Comparison of ENCODE assay signal across 24 cellular contexts in genomic region chr1:202664083-202664482, GRCh38. TPM values are rescaled to one million over a fixed set of nuclear protein-coding genes. Genes with fewer than 3 reads are reported as not detected.
DNase-seq lines count a peak whose midpoint lies in the region; ATAC-seq and TF ChIP-seq lines count a peak whose summit lies in the region.
"Had no signal": no experiment of that assay in that cellular context is flagged by ENCODE, and none has a peak within 500 bp of the region (broad histone marks: within the 10 kb centered on the region; RNA-seq: fewer than 3 reads in every experiment).

No MANE protein-coding gene starts in this region.

- H3K9me3 ChIP-seq in SK-N-SH: no peaks in the 10 kb centered on the region
- H3K9me3 ChIP-seq: BLaER1, tibial artery had no signal

- H3K27me3 ChIP-seq in SK-N-SH (ENCODE audit: insufficient read depth): peaks cover 3% of the 10 kb centered on the region
- H3K27me3 ChIP-seq: BLaER1 had no signal

- peak; percentile 3 for DNase-seq in HS-5 (ENCODE audit: low read depth)
- no peak for DNase-seq in SK-N-SH
- DNase-seq in fibroblast of mammary gland (ENCODE audit: low read depth): peak; percentile 27
- DNase-seq in stimulated activated effector memory CD8-positive, alpha-beta T cell treated with anti-CD3 and anti-CD28 coated beads, Interleukin-12 subunit alpha, Interleukin-12 subunit beta, amount 100 ng/mL, for 72 hours (ENCODE audit: low spot score in 2 of 2): no peak
- DNase-seq in GM13977 (ENCODE audit: low spot score): no peak
- DNase-seq in erythroblast (lab: John Stamatoyannopoulos, UW): no peak
- no peak for DNase-seq in substantia nigra (lab: John Stamatoyannopoulos, UW)
- DNase-seq: activated CD4-positive, alpha-beta memory T cell treated with anti-CD3 and anti-CD28 coated beads, Interleukin-2, amount 10 ng/mL, durations not matched to agents 7 days and 5 days; activated CD8-positive, alpha-beta memory T cell treated with anti-CD3 and anti-CD28 coated beads, Interleukin-2, amount 50 U/mL, for 4 hours; activated naive CD4-positive, alpha-beta T cell treated with Interleukin-2 at 50 U/mL for 16 hours; DMS79 treated with DMSO at 0.1 percent for 48 hours; glutamatergic neuron; GOT3; KG1; NCI-H1436 treated with DMSO at 0.1 percent for 48 hours; NCI-H2081 treated with DMSO at 0.1 percent for 48 hours; NCI-H226; right cardiac atrium; SHP77; tibial artery had no signal

- in situ Hi-C loops in GM13977 (cut with MboI; ENCODE audit: low pct_unique_long_range_greater_than_20kb, low sequenced_read_pairs, unreplicated experiment): no loop called here

- no peak overlapping the region for H3K27ac Mint-ChIP-seq in stimulated activated effector memory CD8-positive, alpha-beta T cell treated with anti-CD3 and anti-CD28 coated beads, Interleukin-12 subunit alpha, Interleukin-12 subunit beta, amount 100 ng/mL, for 72 hours
- H3K27ac Mint-ChIP-seq: activated CD4-positive, alpha-beta memory T cell treated with anti-CD3 and anti-CD28 coated beads, Interleukin-2, amount 10 ng/mL, durations not matched to agents 7 days and 5 days; mesothelial cell of epicardium; T-helper 2 cell treated with Interferon-gamma antibody and Interleukin-4, amounts not matched to agents 5 μg/mL and 100 μg/mL, for 36 hours had no signal

- TF ChIP-seq CTCF in SK-N-SH (IDR thresholded peaks at IDR 0.05): no peak
- no peak for TF ChIP-seq CTCF in fibroblast of mammary gland (conservative IDR thresholded peaks at IDR 0.05; ENCODE audit: control insufficient read depth, insufficient read depth, low read depth, low read length)
- TF ChIP-seq CTCF in GM13977 (IDR thresholded peaks at IDR 0.05; ENCODE audit: extremely low read depth, insufficient read depth, missing control alignments): no peak

- whole genome bisulfite sequencing in SK-N-SH (ENCODE audit: low lambda C conversion rate): 0% methylated on average over 1 of the region's 1 CpG

- H3K27ac ChIP-seq in SK-N-SH (ENCODE audit: low read depth in 2 of 2, low read length in 1 of 2) (no peak overlapping the region), substantia nigra (ENCODE audit: low read depth, low read length, poor library complexity, severe bottlenecking) (no peak overlapping the region)
- H3K27ac ChIP-seq: BLaER1, tibial artery had no signal

- H3K4me3 ChIP-seq in SK-N-SH (ENCODE audit: low read depth in 2 of 2, low read length in 1 of 2) (no peak overlapping the region), fibroblast of mammary gland (ENCODE audit: control insufficient read depth, low read depth, low read length) (no peak overlapping the region)
- H3K4me3 ChIP-seq: BLaER1, tibial artery had no signal

- H3K9me3 Mint-ChIP-seq in stimulated activated effector memory CD8-positive, alpha-beta T cell treated with anti-CD3 and anti-CD28 coated beads, Interleukin-12 subunit alpha, Interleukin-12 subunit beta, amount 100 ng/mL, for 72 hours: no peaks in the 10 kb centered on the region
- H3K9me3 Mint-ChIP-seq: activated CD4-positive, alpha-beta memory T cell treated with anti-CD3 and anti-CD28 coated beads, Interleukin-2, amount 10 ng/mL, durations not matched to agents 7 days and 5 days; mesothelial cell of epicardium; T-helper 2 cell treated with Interferon-gamma antibody and Interleukin-4, amounts not matched to agents 5 μg/mL and 100 μg/mL, for 36 hours had no signal

- H3K4me2 ChIP-seq in SK-N-SH: no peak overlapping the region
- H3K4me2 ChIP-seq: BLaER1 had no signal

- no peak for TF ChIP-seq POLR2A in erythroblast (IDR thresholded peaks at IDR 0.05; ENCODE audit: low read length)

- H3K36me3 ChIP-seq in SK-N-SH (replicated peaks in 1 of 2; ENCODE audit: control insufficient read depth in 1 of 2, insufficient read depth in 2 of 2, low read length in 1 of 2): no peaks in the 10 kb centered on the region
- H3K36me3 ChIP-seq: BLaER1, tibial artery had no signal

- H3K9me2 ChIP-seq in SK-N-SH: no peaks in the 10 kb centered on the region

- peak; percentile 49 for ATAC-seq in stimulated activated effector memory CD8-positive, alpha-beta T cell treated with anti-CD3 and anti-CD28 coated beads, Interleukin-12 subunit alpha, Interleukin-12 subunit beta, amount 100 ng/mL, for 72 hours
- ATAC-seq: right cardiac atrium had no signal

- H3K36me3 Mint-ChIP-seq in stimulated activated effector memory CD8-positive, alpha-beta T cell treated with anti-CD3 and anti-CD28 coated beads, Interleukin-12 subunit alpha, Interleukin-12 subunit beta, amount 100 ng/mL, for 72 hours: no peaks in the 10 kb centered on the region
- H3K36me3 Mint-ChIP-seq: mesothelial cell of epicardium had no signal

- POLR2A ChIA-PET in SK-N-SH (lab: Yijun Ruan, JAX): no interaction called here

- no peaks in the 10 kb centered on the region for H3K79me2 ChIP-seq in SK-N-SH (ENCODE audit: insufficient read depth)

- TF ChIP-seq RAD21 in SK-N-SH (IDR thresholded peaks at IDR 0.05; ENCODE audit: low read length): no peak

- H4K20me1 ChIP-seq in SK-N-SH (ENCODE audit: insufficient read depth): no peaks in the 10 kb centered on the region
- H4K20me1 ChIP-seq: BLaER1 had no signal

- CTCF ChIA-PET in SK-N-SH (lab: Yijun Ruan, JAX): no interaction called here

- H2AFZ ChIP-seq in SK-N-SH (ENCODE audit: low read depth): no peak overlapping the region

- H3F3A ChIP-seq in SK-N-SH (replicated peaks; ENCODE audit: insufficient read depth): no peaks in the 10 kb centered on the region

- H3K4me3 Mint-ChIP-seq in stimulated activated effector memory CD8-positive, alpha-beta T cell treated with anti-CD3 and anti-CD28 coated beads, Interleukin-12 subunit alpha, Interleukin-12 subunit beta, amount 100 ng/mL, for 72 hours: no peak overlapping the region
- H3K4me3 Mint-ChIP-seq: activated CD4-positive, alpha-beta memory T cell treated with anti-CD3 and anti-CD28 coated beads, Interleukin-2, amount 10 ng/mL, durations not matched to agents 7 days and 5 days; mesothelial cell of epicardium; T-helper 2 cell treated with Interferon-gamma antibody and Interleukin-4, amounts not matched to agents 5 μg/mL and 100 μg/mL, for 36 hours had no signal

- peaks cover 0 to 9% of the 10 kb centered on the region in 2 experiments; a peak in 1 of 4 replicates for H3K4me1 ChIP-seq in SK-N-SH (ENCODE audit: control insufficient read depth in 1 of 2, insufficient read depth in 2 of 2, low read depth in 1 of 2, low read length in 1 of 2)
- H3K4me1 ChIP-seq: BLaER1, tibial artery had no signal

- no peak overlapping the region for H3K9ac ChIP-seq in SK-N-SH
- H3K9ac ChIP-seq: BLaER1 had no signal

- H3K4me1 Mint-ChIP-seq in stimulated activated effector memory CD8-positive, alpha-beta T cell treated with anti-CD3 and anti-CD28 coated beads, Interleukin-12 subunit alpha, Interleukin-12 subunit beta, amount 100 ng/mL, for 72 hours: no peaks in the 10 kb centered on the region
- H3K4me1 Mint-ChIP-seq: mesothelial cell of epicardium had no signal

- no peak for TF ChIP-seq EP300 in SK-N-SH (IDR thresholded peaks at IDR 0.05; ENCODE audit: borderline replicate concordance in 1 of 2, low read depth in 1 of 2, low read length in 1 of 2)

TF ChIP-seq in SK-N-SH, 30 proteins besides CTCF, POLR2A, EP300 and RAD21:
- TF ChIP-seq FOSL2 (IDR thresholded peaks at IDR 0.05; ENCODE audit: borderline replicate concordance, low read depth): peak; percentile 52
- TF ChIP-seq GATA2 (CRISPR knock-in tag; IDR thresholded peaks at IDR 0.05): no peak

RNA-seq across cellular contexts. Expression of gene SYT2, which starts 46.2 kb away (rescaled TPM):
- 0.03 and 0.05 TPM in 2 replicates for polyA plus RNA-seq in SK-N-SH (2012; rRNA removed)
- polyA plus RNA-seq in SK-N-SH (2012; cell fraction: cytosol; rRNA removed): 0.03 and 0.04 TPM in 2 replicates
- polyA plus RNA-seq in SK-N-SH (2012; cell fraction: nucleus; rRNA removed): 0.05 and 0.06 TPM in 2 replicates
- polyA plus RNA-seq: keratinocyte had no signal

Comparison
In these comparisons a context has a peak if more than half of its experiments do, and no peak if none do; other contexts are left out.
1. DNase-seq: peak in HS-5 (single experiment) and fibroblast of mammary gland (single experiment); none in SK-N-SH (single experiment), stimulated activated effector memory CD8-positive, alpha-beta T cell treated with anti-CD3 and anti-CD28 coated beads, Interleukin-12 subunit alpha, Interleukin-12 subunit beta, amount 100 ng/mL, for 72 hours (0 of 2), GM13977 (single experiment), erythroblast (0 of 2) and substantia nigra (0 of 49).